1 cellular context compared by ENCODE assay signal in genomic region chr9:129436751-129437625, GRCh38.
TF ChIP-seq lines count a peak whose summit lies in the region.

No MANE protein-coding gene starts in this region.

TF ChIP-seq in HepG2, 621 proteins besides CTCF, POLR2A, EP300 and RAD21 (continued from another document and continues in another):
- TF ChIP-seq, protein P1, sequence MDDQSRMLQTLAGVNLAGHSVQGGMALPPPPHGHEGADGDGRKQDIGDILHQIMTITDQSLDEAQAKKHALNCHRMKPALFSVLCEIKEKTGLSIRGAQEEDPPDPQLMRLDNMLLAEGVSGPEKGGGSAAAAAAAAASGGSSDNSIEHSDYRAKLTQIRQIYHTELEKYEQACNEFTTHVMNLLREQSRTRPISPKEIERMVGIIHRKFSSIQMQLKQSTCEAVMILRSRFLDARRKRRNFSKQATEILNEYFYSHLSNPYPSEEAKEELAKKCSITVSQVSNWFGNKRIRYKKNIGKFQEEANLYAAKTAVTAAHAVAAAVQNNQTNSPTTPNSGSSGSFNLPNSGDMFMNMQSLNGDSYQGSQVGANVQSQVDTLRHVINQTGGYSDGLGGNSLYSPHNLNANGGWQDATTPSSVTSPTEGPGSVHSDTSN (CRISPR knock-in tag; IDR thresholded peaks at IDR 0.05; ENCODE audit: borderline replicate concordance), result no peak
- TF ChIP-seq ZSCAN30 (CRISPR knock-in tag; IDR thresholded peaks at IDR 0.05) (no peak), ZNF138 (CRISPR knock-in tag; IDR thresholded peaks at IDR 0.05; ENCODE audit: low read depth) (no peak), SAP130 (CRISPR knock-in tag; IDR thresholded peaks at IDR 0.05; ENCODE audit: low read depth) (peak; percentile 32; the same call in 1 of the 2 replicates), ZFP37 (CRISPR knock-in tag; IDR thresholded peaks at IDR 0.05; ENCODE audit: borderline replicate concordance) (no peak), TBX3 (IDR thresholded peaks at IDR 0.05; ENCODE audit: borderline replicate concordance) (no peak), GATA4 (IDR thresholded peaks at IDR 0.05; ENCODE audit: borderline replicate concordance, low read depth) (no peak), ZNF790 (CRISPR knock-in tag; IDR thresholded peaks at IDR 0.05; ENCODE audit: borderline replicate concordance) (no peak), ZNF775 (CRISPR knock-in tag; IDR thresholded peaks at IDR 0.05; ENCODE audit: borderline replicate concordance) (no peak), SPEN (CRISPR knock-in tag; IDR thresholded peaks at IDR 0.05; ENCODE audit: low read depth) (no peak), ZNF574 (CRISPR knock-in tag; IDR thresholded peaks at IDR 0.05) (no peak), HMGA1 (CRISPR knock-in tag; conservative IDR thresholded peaks at IDR 0.05) (no peak), MAX (IDR thresholded peaks at IDR 0.05) (0 out of 2 replicates have a peak, but pooled peaks have one; percentile 31), CBX5 (CRISPR knock-in tag; IDR thresholded peaks at IDR 0.05; ENCODE audit: borderline replicate concordance) (no peak), ZGPAT (CRISPR knock-in tag; IDR thresholded peaks at IDR 0.05) (peak; percentile 41; the same call in 1 of the 2 replicates), ETV6 (CRISPR knock-in tag; conservative IDR thresholded peaks at IDR 0.05) (no peak), CSRNP2 (CRISPR knock-in tag; conservative IDR thresholded peaks at IDR 0.05; ENCODE audit: low read depth) (no peak), ELK4 (CRISPR knock-in tag; IDR thresholded peaks at IDR 0.05; ENCODE audit: borderline replicate concordance) (no peak), IKZF5 (CRISPR knock-in tag; IDR thresholded peaks at IDR 0.05) (no peak), ZBTB7A (CRISPR knock-in tag; IDR thresholded peaks at IDR 0.05) (no peak), PHB2 (IDR thresholded peaks at IDR 0.05; ENCODE audit: partially characterized antibody) (no peak), ZNF263 (CRISPR knock-in tag; IDR thresholded peaks at IDR 0.05) (0 out of 2 replicates have a peak, but pooled peaks have one; percentile 18), ZNF614 (CRISPR knock-in tag; IDR thresholded peaks at IDR 0.05; ENCODE audit: borderline replicate concordance) (no peak), ZFP41 (CRISPR knock-in tag; IDR thresholded peaks at IDR 0.05; ENCODE audit: borderline replicate concordance) (no peak), POLR2G (IDR thresholded peaks at IDR 0.05; ENCODE audit: low read depth, low read length) (no peak)
- TF ChIP-seq, protein P2, sequence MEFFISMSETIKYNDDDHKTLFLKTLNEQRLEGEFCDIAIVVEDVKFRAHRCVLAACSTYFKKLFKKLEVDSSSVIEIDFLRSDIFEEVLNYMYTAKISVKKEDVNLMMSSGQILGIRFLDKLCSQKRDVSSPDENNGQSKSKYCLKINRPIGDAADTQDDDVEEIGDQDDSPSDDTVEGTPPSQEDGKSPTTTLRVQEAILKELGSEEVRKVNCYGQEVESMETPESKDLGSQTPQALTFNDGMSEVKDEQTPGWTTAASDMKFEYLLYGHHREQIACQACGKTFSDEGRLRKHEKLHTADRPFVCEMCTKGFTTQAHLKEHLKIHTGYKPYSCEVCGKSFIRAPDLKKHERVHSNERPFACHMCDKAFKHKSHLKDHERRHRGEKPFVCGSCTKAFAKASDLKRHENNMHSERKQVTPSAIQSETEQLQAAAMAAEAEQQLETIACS (CRISPR knock-in tag; IDR thresholded peaks at IDR 0.05), result peak; percentile 47; the same call in 1 of the 2 replicates
- TF ChIP-seq, protein P3, sequence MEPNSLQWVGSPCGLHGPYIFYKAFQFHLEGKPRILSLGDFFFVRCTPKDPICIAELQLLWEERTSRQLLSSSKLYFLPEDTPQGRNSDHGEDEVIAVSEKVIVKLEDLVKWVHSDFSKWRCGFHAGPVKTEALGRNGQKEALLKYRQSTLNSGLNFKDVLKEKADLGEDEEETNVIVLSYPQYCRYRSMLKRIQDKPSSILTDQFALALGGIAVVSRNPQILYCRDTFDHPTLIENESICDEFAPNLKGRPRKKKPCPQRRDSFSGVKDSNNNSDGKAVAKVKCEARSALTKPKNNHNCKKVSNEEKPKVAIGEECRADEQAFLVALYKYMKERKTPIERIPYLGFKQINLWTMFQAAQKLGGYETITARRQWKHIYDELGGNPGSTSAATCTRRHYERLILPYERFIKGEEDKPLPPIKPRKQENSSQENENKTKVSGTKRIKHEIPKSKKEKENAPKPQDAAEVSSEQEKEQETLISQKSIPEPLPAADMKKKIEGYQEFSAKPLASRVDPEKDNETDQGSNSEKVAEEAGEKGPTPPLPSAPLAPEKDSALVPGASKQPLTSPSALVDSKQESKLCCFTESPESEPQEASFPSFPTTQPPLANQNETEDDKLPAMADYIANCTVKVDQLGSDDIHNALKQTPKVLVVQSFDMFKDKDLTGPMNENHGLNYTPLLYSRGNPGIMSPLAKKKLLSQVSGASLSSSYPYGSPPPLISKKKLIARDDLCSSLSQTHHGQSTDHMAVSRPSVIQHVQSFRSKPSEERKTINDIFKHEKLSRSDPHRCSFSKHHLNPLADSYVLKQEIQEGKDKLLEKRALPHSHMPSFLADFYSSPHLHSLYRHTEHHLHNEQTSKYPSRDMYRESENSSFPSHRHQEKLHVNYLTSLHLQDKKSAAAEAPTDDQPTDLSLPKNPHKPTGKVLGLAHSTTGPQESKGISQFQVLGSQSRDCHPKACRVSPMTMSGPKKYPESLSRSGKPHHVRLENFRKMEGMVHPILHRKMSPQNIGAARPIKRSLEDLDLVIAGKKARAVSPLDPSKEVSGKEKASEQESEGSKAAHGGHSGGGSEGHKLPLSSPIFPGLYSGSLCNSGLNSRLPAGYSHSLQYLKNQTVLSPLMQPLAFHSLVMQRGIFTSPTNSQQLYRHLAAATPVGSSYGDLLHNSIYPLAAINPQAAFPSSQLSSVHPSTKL (CRISPR knock-in tag; IDR thresholded peaks at IDR 0.05), result peak; percentile 16; the same call in 1 of the 2 replicates
- TF ChIP-seq, protein P4, sequence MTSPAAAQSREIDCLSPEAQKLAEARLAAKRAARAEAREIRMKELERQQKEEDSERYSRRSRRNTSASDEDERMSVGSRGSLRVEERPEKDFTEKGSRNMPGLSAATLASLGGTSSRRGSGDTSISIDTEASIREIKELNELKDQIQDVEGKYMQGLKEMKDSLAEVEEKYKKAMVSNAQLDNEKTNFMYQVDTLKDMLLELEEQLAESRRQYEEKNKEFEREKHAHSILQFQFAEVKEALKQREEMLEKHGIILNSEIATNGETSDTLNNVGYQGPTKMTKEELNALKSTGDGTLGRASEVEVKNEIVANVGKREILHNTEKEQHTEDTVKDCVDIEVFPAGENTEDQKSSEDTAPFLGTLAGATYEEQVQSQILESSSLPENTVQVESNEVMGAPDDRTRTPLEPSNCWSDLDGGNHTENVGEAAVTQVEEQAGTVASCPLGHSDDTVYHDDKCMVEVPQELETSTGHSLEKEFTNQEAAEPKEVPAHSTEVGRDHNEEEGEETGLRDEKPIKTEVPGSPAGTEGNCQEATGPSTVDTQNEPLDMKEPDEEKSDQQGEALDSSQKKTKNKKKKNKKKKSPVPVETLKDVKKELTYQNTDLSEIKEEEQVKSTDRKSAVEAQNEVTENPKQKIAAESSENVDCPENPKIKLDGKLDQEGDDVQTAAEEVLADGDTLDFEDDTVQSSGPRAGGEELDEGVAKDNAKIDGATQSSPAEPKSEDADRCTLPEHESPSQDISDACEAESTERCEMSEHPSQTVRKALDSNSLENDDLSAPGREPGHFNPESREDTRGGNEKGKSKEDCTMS (CRISPR knock-in tag; conservative IDR thresholded peaks at IDR 0.05), result no peak
- TF ChIP-seq, protein P5, sequence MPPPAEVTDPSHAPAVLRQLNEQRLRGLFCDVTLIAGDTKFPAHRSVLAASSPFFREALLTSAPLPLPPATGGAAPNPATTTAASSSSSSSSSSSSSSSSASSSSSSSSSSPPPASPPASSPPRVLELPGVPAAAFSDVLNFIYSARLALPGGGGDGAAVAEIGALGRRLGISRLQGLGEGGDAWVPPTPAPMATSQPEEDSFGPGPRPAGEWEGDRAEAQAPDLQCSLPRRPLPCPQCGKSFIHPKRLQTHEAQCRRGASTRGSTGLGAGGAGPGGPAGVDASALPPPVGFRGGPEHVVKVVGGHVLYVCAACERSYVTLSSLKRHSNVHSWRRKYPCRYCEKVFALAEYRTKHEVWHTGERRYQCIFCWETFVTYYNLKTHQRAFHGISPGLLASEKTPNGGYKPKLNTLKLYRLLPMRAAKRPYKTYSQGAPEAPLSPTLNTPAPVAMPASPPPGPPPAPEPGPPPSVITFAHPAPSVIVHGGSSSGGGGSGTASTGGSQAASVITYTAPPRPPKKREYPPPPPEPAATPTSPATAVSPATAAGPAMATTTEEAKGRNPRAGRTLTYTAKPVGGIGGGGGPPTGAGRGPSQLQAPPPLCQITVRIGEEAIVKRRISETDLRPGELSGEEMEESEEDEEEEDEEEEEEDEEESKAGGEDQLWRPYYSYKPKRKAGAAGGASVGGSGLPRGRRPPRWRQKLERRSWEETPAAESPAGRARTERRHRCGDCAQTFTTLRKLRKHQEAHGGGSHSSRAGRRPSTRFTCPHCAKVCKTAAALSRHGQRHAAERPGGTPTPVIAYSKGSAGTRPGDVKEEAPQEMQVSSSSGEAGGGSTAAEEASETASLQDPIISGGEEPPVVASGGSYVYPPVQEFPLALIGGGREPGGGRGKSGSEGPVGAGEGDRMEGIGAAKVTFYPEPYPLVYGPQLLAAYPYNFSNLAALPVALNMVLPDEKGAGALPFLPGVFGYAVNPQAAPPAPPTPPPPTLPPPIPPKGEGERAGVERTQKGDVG (CRISPR knock-in tag; IDR thresholded peaks at IDR 0.05; ENCODE audit: borderline replicate concordance), result no peak
- TF ChIP-seq, protein P6, sequence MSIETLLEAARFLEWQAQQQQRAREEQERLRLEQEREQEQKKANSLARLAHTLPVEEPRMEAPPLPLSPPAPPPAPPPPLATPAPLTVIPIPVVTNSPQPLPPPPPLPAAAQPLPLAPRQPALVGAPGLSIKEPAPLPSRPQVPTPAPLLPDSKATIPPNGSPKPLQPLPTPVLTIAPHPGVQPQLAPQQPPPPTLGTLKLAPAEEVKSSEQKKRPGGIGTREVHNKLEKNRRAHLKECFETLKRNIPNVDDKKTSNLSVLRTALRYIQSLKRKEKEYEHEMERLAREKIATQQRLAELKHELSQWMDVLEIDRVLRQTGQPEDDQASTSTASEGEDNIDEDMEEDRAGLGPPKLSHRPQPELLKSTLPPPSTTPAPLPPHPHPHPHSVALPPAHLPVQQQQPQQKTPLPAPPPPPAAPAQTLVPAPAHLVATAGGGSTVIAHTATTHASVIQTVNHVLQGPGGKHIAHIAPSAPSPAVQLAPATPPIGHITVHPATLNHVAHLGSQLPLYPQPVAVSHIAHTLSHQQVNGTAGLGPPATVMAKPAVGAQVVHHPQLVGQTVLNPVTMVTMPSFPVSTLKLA (IDR thresholded peaks at IDR 0.05), result 0 out of 2 replicates have a peak, but pooled peaks have one; percentile 9
